In genomic region chr11:122179966-122180365, GRCh38 we compare ENCODE assay signal across 14 cellular contexts.
A peak's percentile ranks its signal among the peaks of the same experiment; 100 is the strongest.
DNase-seq lines count a peak whose midpoint lies in the region; ATAC-seq and TF ChIP-seq lines count a peak whose summit lies in the region.
"Had no signal": no experiment of that assay in that cellular context is flagged by ENCODE, and none has a peak within 500 bp of the region (broad histone marks: within the 10 kb centered on the region; RNA-seq: fewer than 3 reads in every experiment).

No MANE protein-coding gene starts in this region.

- no peak overlapping the region for H2AFZ ChIP-seq in PC-3 (ENCODE audit: low read length)
- H2AFZ ChIP-seq: parathyroid adenoma had no signal

- peaks cover 97% of the 10 kb centered on the region for H3K79me2 ChIP-seq in PC-3 (ENCODE audit: low read length)
- H3K79me2 ChIP-seq: parathyroid adenoma had no signal

- H3K27me3 Mint-ChIP-seq in mesothelial cell of epicardium (ENCODE audit: low read depth), result no peaks in the 10 kb centered on the region

- peaks cover 13% of the 10 kb centered on the region for H3K9me3 ChIP-seq in PC-3 (ENCODE audit: low read length)
- H3K9me3 ChIP-seq in aorta (ENCODE audit: control insufficient read depth, low read length), result no peaks in the 10 kb centered on the region

- H3K27ac Mint-ChIP-seq in mesothelial cell of epicardium, result peak overlapping the region; percentile 66
- H3K27ac Mint-ChIP-seq: activated naive CD4-positive, alpha-beta T cell treated with anti-CD3 and anti-CD28 coated beads, Interleukin-2, amount 50 U/mL, for 72 hours; T-helper 1 cell treated with Interleukin-12 subunit alpha and Interleukin-12 subunit beta and Interleukin-4 antibody, amounts not matched to agents 30 μg/mL and 1 μg/mL, for 36 hours had no signal

- no peak overlapping the region for H3K4me3 Mint-ChIP-seq in mesothelial cell of epicardium
- H3K4me3 Mint-ChIP-seq: T-helper 1 cell treated with Interleukin-12 subunit alpha and Interleukin-12 subunit beta and Interleukin-4 antibody, amounts not matched to agents 30 μg/mL and 1 μg/mL, for 36 hours had no signal

- no peaks in the 10 kb centered on the region for H3K9me2 ChIP-seq in PC-3 (replicated peaks; ENCODE audit: low read length)

- TF ChIP-seq CTCF in PC-3 (conservative IDR thresholded peaks at IDR 0.05; ENCODE audit: low read depth, low read length) (no peak), mesothelial cell of epicardium (IDR thresholded peaks at IDR 0.05; ENCODE audit: unreplicated experiment) (no peak)

- H3K4me3 ChIP-seq in PC-3 (ENCODE audit: low read length) (peak overlapping the region; percentile 78), aorta (ENCODE audit: low read length in 2 of 2) (peak overlapping the region; percentile 35 to 48)

- H3K9ac ChIP-seq in PC-3 (ENCODE audit: low read length), result peak overlapping the region; percentile 95
- H3K9ac ChIP-seq: parathyroid adenoma had no signal

- H3K9me3 Mint-ChIP-seq in mesothelial cell of epicardium, result peaks cover 2% of the 10 kb centered on the region
- H3K9me3 Mint-ChIP-seq: activated naive CD4-positive, alpha-beta T cell treated with anti-CD3 and anti-CD28 coated beads, Interleukin-2, amount 50 U/mL, for 72 hours; T-helper 1 cell treated with Interleukin-12 subunit alpha and Interleukin-12 subunit beta and Interleukin-4 antibody, amounts not matched to agents 30 μg/mL and 1 μg/mL, for 36 hours had no signal

- peak overlapping the region; percentile 99 for H3K27ac ChIP-seq in PC-3 (ENCODE audit: low read length)
- H3K27ac ChIP-seq in cingulate gyrus (ENCODE audit: low read depth, low read length), result peak overlapping the region; percentile 49
- H3K27ac ChIP-seq in aorta (ENCODE audit: low read depth in 1 of 2, low read length in 2 of 2), result peak overlapping the region in 1 of 2 donors; percentile 49
- H3K27ac ChIP-seq: parathyroid adenoma had no signal

- no peaks in the 10 kb centered on the region for H3K27me3 ChIP-seq in PC-3 (ENCODE audit: low read length)
- no peaks in the 10 kb centered on the region for H3K27me3 ChIP-seq in aorta (ENCODE audit: control insufficient read depth in 1 of 2, insufficient read depth in 2 of 2, low read length in 1 of 2)

- H3F3A ChIP-seq in PC-3 (ENCODE audit: low read length, unreplicated experiment), result peaks cover 17% of the 10 kb centered on the region

- 38 to 48% methylated on average over 6 of the region's 6 CpGs for WGBS in aorta, 2 donors

- intact Hi-C loops in PC-3 (cut with micrococcal nuclease), result loop anchor here (1.0 kb wide), 5 partner anchors 9 to 23 kb away; no protein-coding TSS in a partner anchor
- intact Hi-C loops in aorta (cut with DNase I), result no loop called here

- H3K4me1 ChIP-seq in PC-3 (ENCODE audit: insufficient read depth, low read length) (peaks cover 51% of the 10 kb centered on the region), aorta (ENCODE audit: control insufficient read depth in 1 of 2, insufficient read depth in 2 of 2, low read length in 2 of 2) (peaks cover 8% of the 10 kb centered on the region in 2 donors)
- H3K4me1 ChIP-seq: parathyroid adenoma had no signal

- no peak for ATAC-seq in PC-3
- ATAC-seq in aorta (ENCODE audit: low FRiP score), result no peak
- ATAC-seq: activated naive CD4-positive, alpha-beta T cell treated with anti-CD3 and anti-CD28 coated beads, Interleukin-2, amount 50 U/mL, for 72 hours had no signal

- H3K36me3 Mint-ChIP-seq in mesothelial cell of epicardium, result peaks cover 4% of the 10 kb centered on the region
- H3K36me3 Mint-ChIP-seq: activated naive CD4-positive, alpha-beta T cell treated with anti-CD3 and anti-CD28 coated beads, Interleukin-2, amount 50 U/mL, for 72 hours had no signal

- POLR2A ChIA-PET in PC-3 (lab: Charles Lee; ENCODE audit: unreplicated experiment), result interaction anchor here (0.5 to 1.7 kb wide), 15 partner anchors 9 to 1172 kb away, joined by 3 to 42 read pairs (median 8); no protein-coding TSS in a partner anchor

- H3K36me3 ChIP-seq in PC-3 (ENCODE audit: low read depth, low read length) (peaks cover 64% of the 10 kb centered on the region), aorta (ENCODE audit: control insufficient read depth in 1 of 2, insufficient read depth in 2 of 2, low read length in 1 of 2) (peaks cover 0 to 2% of the 10 kb centered on the region in 2 donors)

- H4K20me1 ChIP-seq in PC-3 (ENCODE audit: low read length), result no peaks in the 10 kb centered on the region

- DNase-seq in PC-3 (no peak), mesothelial cell of epicardium (ENCODE audit: low spot score in 2 of 2, unreplicated experiment in 2 of 2) (no peak), aorta (no peak), NCI-H1436 (lab: John Stamatoyannopoulos, UW) (no peak)
- no peak for DNase-seq in stimulated activated CD4-positive, alpha-beta T cell treated with anti-CD3 and anti-CD28 coated beads, Interleukin-12 subunit alpha, Interleukin-12 subunit beta, amount 100 ng/mL, for 4 hours
- DNase-seq in activated naive CD4-positive, alpha-beta T cell treated with anti-CD3 and anti-CD28 coated beads, Interleukin-2, amount 50 U/mL, for 16 hours, result no peak
- DNase-seq: activated CD4-positive, alpha-beta T cell treated with anti-CD3 and anti-CD28 coated beads for 1 hour; NCI-H2107; NCI-H748 treated with DMSO at 0.1 percent for 48 hours; RPMI8226 had no signal

- CTCF ChIA-PET in PC-3 (lab: Charles Lee), result interaction anchor here (0.6 to 1.7 kb wide), 3 partner anchors 14 to 23 kb away, joined by 3 to 5 read pairs (median 4); no protein-coding TSS in a partner anchor

- TSS peak; percentile 60 for BruUV-seq in PC-3 (replicated peaks; lab: Mats Ljungman, UMichigan)

- peaks cover 20% of the 10 kb centered on the region for H3K4me1 Mint-ChIP-seq in mesothelial cell of epicardium

- H3K4me2 ChIP-seq in PC-3 (ENCODE audit: low read length), result peak overlapping the region; percentile 80
